ENCODE assay signal across 8 cellular contexts in the genomic region with DNA sequence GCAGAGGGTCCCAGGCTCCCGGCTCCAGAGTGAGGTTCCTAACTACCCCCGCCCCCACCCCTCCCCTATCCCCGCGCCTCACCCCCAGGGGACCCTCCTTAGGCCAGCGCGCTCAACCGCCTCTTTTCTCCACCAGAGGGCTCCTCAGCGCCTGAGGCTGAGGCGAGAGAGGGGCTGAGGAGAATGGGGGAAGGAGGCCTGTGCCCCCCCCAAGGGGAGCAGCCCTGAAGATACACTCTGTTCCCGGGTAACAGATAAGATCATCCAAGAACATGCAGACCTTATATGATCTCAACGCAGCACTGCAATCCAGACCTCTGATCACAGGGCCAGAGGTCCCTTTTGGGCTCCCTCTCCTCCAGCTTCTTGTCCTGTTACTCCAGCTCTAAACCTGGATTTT. TPM values are rescaled to one million over a fixed set of nuclear protein-coding genes. Genes with fewer than 3 reads are reported as not detected.
DNase-seq lines count a peak whose midpoint lies in the region; ATAC-seq and TF ChIP-seq lines count a peak whose summit lies in the region.

No MANE protein-coding gene starts in this region.

- peak in 9 of 10 experiments; percentile 14 to 51 (median 24) for DNase-seq in CD4-positive, alpha-beta T cell
- peak; percentile 21 for DNase-seq in KBM-7
- peak; percentile 20 for DNase-seq in activated T-cell treated with anti-CD3 and anti-CD28 coated beads for 48 hours (ENCODE audit: low read depth)
- DNase-seq in germinal center (ENCODE audit: low spot score), result peak; percentile 55
- no peak for DNase-seq in smooth muscle cell (lab: John Stamatoyannopoulos, UW; ENCODE audit: unreplicated experiment)
- DNase-seq in kidney tubule cell (ENCODE audit: low spot score), result no peak

- no peak overlapping the region for H2AFZ ChIP-seq in smooth muscle cell (ENCODE audit: low read depth)

- H3K27ac Mint-ChIP-seq in CD4-positive, alpha-beta T cell, result no peak overlapping the region

- H3K4me1 Mint-ChIP-seq in CD4-positive, alpha-beta T cell (ENCODE audit: low read depth), result peaks cover 7% of the 10 kb centered on the region

- H3K27ac ChIP-seq in CD4-positive, alpha-beta T cell (ENCODE audit: low read depth, low read length), result no peak overlapping the region
- no peak overlapping the region for H3K27ac ChIP-seq in smooth muscle cell (ENCODE audit: low read depth)

- ATAC-seq in CD4-positive, alpha-beta T cell (ENCODE audit: poor library complexity), result peak; percentile 63
- ATAC-seq in HG02610 (IDR thresholded peaks at IDR 0.05; ENCODE audit: unreplicated experiment) (no peak), GM21619 (IDR thresholded peaks at IDR 0.05; ENCODE audit: unreplicated experiment) (no peak)

- CTCF ChIA-PET in CD4-positive, alpha-beta T cell (lab: Charles Lee), result interaction anchor here (0.8 to 4.6 kb wide), 5 partner anchors 13 to 287 kb away, joined by 3 to 44 read pairs (median 3); no protein-coding TSS in a partner anchor

- no peaks in the 10 kb centered on the region for H3F3A ChIP-seq in smooth muscle cell (ENCODE audit: low read depth)

- no peak overlapping the region for H3K4me2 ChIP-seq in smooth muscle cell

- H3K27me3 Mint-ChIP-seq in CD4-positive, alpha-beta T cell, result no peaks in the 10 kb centered on the region

- peak; percentile 56 for TF ChIP-seq CTCF in CD4-positive, alpha-beta T cell (IDR thresholded peaks at IDR 0.05)
- TF ChIP-seq CTCF in smooth muscle cell (IDR thresholded peaks at IDR 0.05; ENCODE audit: borderline replicate concordance, insufficient read depth, poor library complexity, severe bottlenecking), result peak; percentile 64

- no peak overlapping the region for H3K4me3 ChIP-seq in smooth muscle cell

- H3K79me2 ChIP-seq in smooth muscle cell (ENCODE audit: low read depth), result no peaks in the 10 kb centered on the region

- H3K27me3 ChIP-seq in CD4-positive, alpha-beta T cell (ENCODE audit: control insufficient read depth, insufficient read depth, low read length), result no peaks in the 10 kb centered on the region
- no peaks in the 10 kb centered on the region for H3K27me3 ChIP-seq in smooth muscle cell (ENCODE audit: low read depth)

- H3K9me3 ChIP-seq in CD4-positive, alpha-beta T cell (ENCODE audit: control insufficient read depth, low read length), result no peaks in the 10 kb centered on the region
- no peaks in the 10 kb centered on the region for H3K9me3 ChIP-seq in smooth muscle cell (replicated peaks; ENCODE audit: low read depth)

- in situ Hi-C loops in KBM-7 (cut with MboI; ENCODE audit: low pct_unique_long_range_greater_than_20kb, low sequenced_read_pairs), result no loop called here

- POLR2A ChIA-PET in CD4-positive, alpha-beta T cell (lab: Charles Lee), result interaction anchor here (1.8 kb wide), 1 partner anchor 287 kb away, joined by 7 read pairs; no protein-coding TSS in a partner anchor

- H3K9me3 Mint-ChIP-seq in CD4-positive, alpha-beta T cell, result no peaks in the 10 kb centered on the region

- H3K4me1 ChIP-seq in smooth muscle cell (ENCODE audit: low read depth), result no peaks in the 10 kb centered on the region

- no peaks in the 10 kb centered on the region for H3K36me3 ChIP-seq in smooth muscle cell (ENCODE audit: low read depth)

- H3K4me3 Mint-ChIP-seq in CD4-positive, alpha-beta T cell, result no peak overlapping the region

- intact Hi-C loops in CD4-positive, alpha-beta T cell (cut with DNase I, micrococcal nuclease), result loop anchor here (1.0 to 2.0 kb wide), 2 partner anchors 272 to 286 kb away; no protein-coding TSS in a partner anchor

- peaks cover 73% of the 10 kb centered on the region for H3K36me3 Mint-ChIP-seq in CD4-positive, alpha-beta T cell (ENCODE audit: low read depth)

- WGBS in smooth muscle cell (ENCODE audit: low lambda C conversion rate), result 50% methylated on average over 8 of the region's 11 CpGs

- no peaks in the 10 kb centered on the region for H4K20me1 ChIP-seq in smooth muscle cell (ENCODE audit: low read depth)

- H3K9ac ChIP-seq in smooth muscle cell (ENCODE audit: low read depth), result no peak overlapping the region

RNA-seq across cellular contexts. Expression of a gene that starts 43.3 kb away (rescaled TPM):
- 10 to 100 TPM; 17.1 to 18.4 TPM for total RNA-seq in CD4-positive, alpha-beta T cell
- 45.3 and 47.8 TPM in 2 replicates for total RNA-seq in smooth muscle cell
- 39.9 and 41.1 TPM in 2 replicates for polyA plus RNA-seq in smooth muscle cell

Comparison
In these comparisons a context has a peak if more than half of its experiments do, and no peak if none do; other contexts are left out.
1. DNase-seq: peak in CD4-positive, alpha-beta T cell (9 of 10), KBM-7 (single experiment), activated T-cell treated with anti-CD3 and anti-CD28 coated beads for 48 hours (single experiment) and germinal center (single experiment); none in smooth muscle cell (single experiment) and kidney tubule cell (single experiment).